8 cellular contexts compared by ENCODE assay signal in the genomic region with DNA sequence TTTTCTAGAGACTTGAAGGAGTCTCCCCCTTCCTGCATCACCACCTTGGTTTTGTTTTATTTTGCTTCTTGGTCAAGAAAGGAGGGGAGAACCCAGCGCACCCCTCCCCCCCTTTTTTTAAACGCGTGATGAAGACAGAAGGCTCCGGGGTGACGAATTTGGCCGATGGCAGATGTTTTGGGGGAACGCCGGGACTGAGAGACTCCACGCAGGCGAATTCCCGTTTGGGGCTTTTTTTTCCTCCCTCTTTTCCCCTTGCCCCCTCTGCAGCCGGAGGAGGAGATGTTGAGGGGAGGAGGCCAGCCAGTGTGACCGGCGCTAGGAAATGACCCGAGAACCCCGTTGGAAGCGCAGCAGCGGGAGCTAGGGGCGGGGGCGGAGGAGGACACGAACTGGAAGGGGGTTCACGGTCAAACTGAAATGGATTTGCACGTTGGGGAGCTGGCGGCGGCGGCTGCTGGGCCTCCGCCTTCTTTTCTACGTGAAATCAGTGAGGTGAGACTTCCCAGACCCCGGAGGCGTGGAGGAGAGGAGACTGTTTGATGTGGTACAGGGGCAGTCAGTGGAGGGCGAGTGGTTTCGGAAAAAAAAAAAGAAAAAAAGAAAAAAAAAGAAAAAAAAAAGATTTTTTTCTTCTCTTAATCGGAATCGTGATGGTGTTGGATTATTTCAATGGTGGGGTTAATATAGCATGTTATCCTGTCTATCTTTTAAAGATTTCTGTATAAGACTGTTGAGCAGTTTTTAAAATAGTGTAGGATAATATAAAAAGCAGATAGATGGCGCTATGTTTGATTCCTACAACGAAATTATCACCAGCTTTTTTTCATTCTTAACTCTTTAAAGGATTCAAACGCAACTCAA. TPM values are rescaled to one million over a fixed set of nuclear protein-coding genes. Genes with fewer than 3 reads are reported as not detected.
DNase-seq lines count a peak whose midpoint lies in the region; ATAC-seq and TF ChIP-seq lines count a peak whose summit lies in the region.

No MANE protein-coding gene starts in this region.

- peaks cover 8% of the 10 kb centered on the region for H3K4me1 ChIP-seq in thymus (ENCODE audit: control insufficient read depth, insufficient read depth, low read length)

- peak overlapping the region; percentile 88 for H3K4me3 Mint-ChIP-seq in activated CD4-positive, alpha-beta T cell treated with anti-CD3 and anti-CD28 coated beads, Interleukin-2, amount 10 ng/mL, durations not matched to agents 24 days and 14 days
- peak overlapping the region; percentile 98 for H3K4me3 Mint-ChIP-seq in mesothelial cell of epicardium

- H3K27me3 ChIP-seq in thymus (ENCODE audit: control insufficient read depth, insufficient read depth) = no peaks in the 10 kb centered on the region

- H3K27me3 Mint-ChIP-seq in activated CD4-positive, alpha-beta T cell treated with anti-CD3 and anti-CD28 coated beads, Interleukin-2, amount 10 ng/mL, durations not matched to agents 24 days and 14 days = peaks cover 43% of the 10 kb centered on the region
- no peaks in the 10 kb centered on the region for H3K27me3 Mint-ChIP-seq in mesothelial cell of epicardium (ENCODE audit: low read depth)

- TF ChIP-seq CTCF in mesothelial cell of epicardium (IDR thresholded peaks at IDR 0.05; ENCODE audit: unreplicated experiment) = peak; percentile 57

- H3K36me3 ChIP-seq in thymus (ENCODE audit: control insufficient read depth, insufficient read depth) = peaks cover 6% of the 10 kb centered on the region

- DNase-seq in Ammon's horn (ENCODE audit: low spot score) = peak; percentile 11
- DNase-seq in NCI-H2029 (lab: John Stamatoyannopoulos, UW) = peak; percentile 72
- peak; percentile 74 for DNase-seq in activated CD4-positive, alpha-beta T cell treated with anti-CD3 and anti-CD28 coated beads, Interleukin-2, amount 10 ng/mL, durations not matched to agents 24 days and 14 days
- no peak for DNase-seq in epithelial cell of prostate (ENCODE audit: low read depth, low spot score)
- DNase-seq in mesothelial cell of epicardium (ENCODE audit: low spot score in 2 of 2, unreplicated experiment in 2 of 2) = peak; percentile 27 to 56

- H3K27ac Mint-ChIP-seq in activated CD4-positive, alpha-beta T cell treated with anti-CD3 and anti-CD28 coated beads, Interleukin-2, amount 10 ng/mL, durations not matched to agents 24 days and 14 days = peak overlapping the region; percentile 82
- H3K27ac Mint-ChIP-seq in mesothelial cell of epicardium = peak overlapping the region; percentile 98

- H3K4me3 ChIP-seq in thymus (ENCODE audit: low read length) = peak overlapping the region; percentile 94

- peak; percentile 15 for ATAC-seq in GM18502 (IDR thresholded peaks at IDR 0.05; ENCODE audit: poor library complexity, unreplicated experiment)
- no peak for ATAC-seq in HG02840 (IDR thresholded peaks at IDR 0.05; ENCODE audit: low FRiP score, unreplicated experiment)

- peaks cover 9% of the 10 kb centered on the region for H3K36me3 Mint-ChIP-seq in activated CD4-positive, alpha-beta T cell treated with anti-CD3 and anti-CD28 coated beads, Interleukin-2, amount 10 ng/mL, durations not matched to agents 24 days and 14 days (ENCODE audit: low read depth)
- peaks cover 35% of the 10 kb centered on the region for H3K36me3 Mint-ChIP-seq in mesothelial cell of epicardium

- under 1% methylated on average over 37 of the region's 37 CpGs for whole genome bisulfite sequencing in thymus

- intact Hi-C loops in activated CD4-positive, alpha-beta T cell treated with anti-CD3 and anti-CD28 coated beads, Interleukin-2, amount 10 ng/mL, durations not matched to agents 24 days and 14 days (cut with micrococcal nuclease) = loop anchor here (1.0 to 10.0 kb wide), 4 partner anchors 9 to 472 kb away; no protein-coding TSS in a partner anchor

- H3K27ac ChIP-seq in epithelial cell of prostate (peak overlapping the region; percentile 85), thymus (ENCODE audit: low read depth) (peak overlapping the region; percentile 98)

- peaks cover 22% of the 10 kb centered on the region for H3K4me1 Mint-ChIP-seq in activated CD4-positive, alpha-beta T cell treated with anti-CD3 and anti-CD28 coated beads, Interleukin-2, amount 10 ng/mL, durations not matched to agents 24 days and 14 days
- peaks cover 30% of the 10 kb centered on the region for H3K4me1 Mint-ChIP-seq in mesothelial cell of epicardium

- H3K9me3 ChIP-seq in thymus (ENCODE audit: control insufficient read depth) = no peaks in the 10 kb centered on the region

- no peaks in the 10 kb centered on the region for H3K9me3 Mint-ChIP-seq in activated CD4-positive, alpha-beta T cell treated with anti-CD3 and anti-CD28 coated beads, Interleukin-2, amount 10 ng/mL, durations not matched to agents 24 days and 14 days
- no peaks in the 10 kb centered on the region for H3K9me3 Mint-ChIP-seq in mesothelial cell of epicardium

RNA-seq across cellular contexts. Expression of a gene that starts 3.1 kb away (rescaled TPM):
- 0.79 and 0.95 TPM in 2 replicates for total RNA-seq in activated CD4-positive, alpha-beta T cell treated with anti-CD3 and anti-CD28 coated beads, Interleukin-2, amount 10 ng/mL, durations not matched to agents 24 days and 14 days
- total RNA-seq in mesothelial cell of epicardium = 221 to 224 TPM (median 223 TPM) in 3 replicates
- 85.7 TPM for polyA plus RNA-seq in thymus

Comparison
In these comparisons a context has a peak if more than half of its experiments do, and no peak if none do; other contexts are left out.
1. RNA of a gene that starts 3.1 kb away (total RNA-seq): 221 to 224 TPM in mesothelial cell of epicardium; 0.79 to 0.95 TPM in activated CD4-positive, alpha-beta T cell treated with anti-CD3 and anti-CD28 coated beads, Interleukin-2, amount 10 ng/mL, durations not matched to agents 24 days and 14 days; every median in the first group is over 100 times any median in the second.